ENCODE assay signal across 2 cellular contexts in the genomic region with DNA sequence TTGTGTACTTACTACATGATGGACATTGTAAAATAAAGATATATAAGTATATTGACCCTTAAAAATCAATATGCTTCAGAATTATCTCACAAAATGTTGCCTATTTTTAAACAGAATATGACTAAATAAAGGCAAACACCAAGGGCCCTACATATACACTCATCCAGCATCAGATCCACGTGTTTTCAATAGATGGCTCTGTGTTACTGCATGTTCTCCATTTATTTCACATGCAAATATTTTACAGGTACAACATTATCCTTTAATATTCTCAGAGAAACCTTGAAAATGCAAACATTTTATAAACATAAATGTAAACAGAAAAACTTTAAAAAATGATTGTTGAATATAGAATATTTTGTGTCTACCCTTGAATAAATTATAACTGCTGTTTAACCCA.
TF ChIP-seq lines count a peak whose summit lies in the region.

No MANE protein-coding gene starts in this region.

TF ChIP-seq in HepG2, 621 proteins besides CTCF, POLR2A, EP300 and RAD21:
- TF ChIP-seq, protein P1, sequence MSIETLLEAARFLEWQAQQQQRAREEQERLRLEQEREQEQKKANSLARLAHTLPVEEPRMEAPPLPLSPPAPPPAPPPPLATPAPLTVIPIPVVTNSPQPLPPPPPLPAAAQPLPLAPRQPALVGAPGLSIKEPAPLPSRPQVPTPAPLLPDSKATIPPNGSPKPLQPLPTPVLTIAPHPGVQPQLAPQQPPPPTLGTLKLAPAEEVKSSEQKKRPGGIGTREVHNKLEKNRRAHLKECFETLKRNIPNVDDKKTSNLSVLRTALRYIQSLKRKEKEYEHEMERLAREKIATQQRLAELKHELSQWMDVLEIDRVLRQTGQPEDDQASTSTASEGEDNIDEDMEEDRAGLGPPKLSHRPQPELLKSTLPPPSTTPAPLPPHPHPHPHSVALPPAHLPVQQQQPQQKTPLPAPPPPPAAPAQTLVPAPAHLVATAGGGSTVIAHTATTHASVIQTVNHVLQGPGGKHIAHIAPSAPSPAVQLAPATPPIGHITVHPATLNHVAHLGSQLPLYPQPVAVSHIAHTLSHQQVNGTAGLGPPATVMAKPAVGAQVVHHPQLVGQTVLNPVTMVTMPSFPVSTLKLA (IDR thresholded peaks at IDR 0.05): peak; percentile 53
- no peak for TF ChIP-seq JUN (CRISPR knock-in tag; IDR thresholded peaks at IDR 0.05)

TF ChIP-seq in neural cell, 6 proteins besides CTCF, POLR2A, EP300 and RAD21:
- no peak for TF ChIP-seq EZH2 (IDR thresholded peaks at IDR 0.05; ENCODE audit: borderline replicate concordance, insufficient read depth, low read length, poor library complexity, severe bottlenecking)
- peak; percentile 70 for TF ChIP-seq SMC3 (conservative IDR thresholded peaks at IDR 0.05; ENCODE audit: poor library complexity)
